9 cellular contexts compared by ENCODE assay signal in the genomic region with DNA sequence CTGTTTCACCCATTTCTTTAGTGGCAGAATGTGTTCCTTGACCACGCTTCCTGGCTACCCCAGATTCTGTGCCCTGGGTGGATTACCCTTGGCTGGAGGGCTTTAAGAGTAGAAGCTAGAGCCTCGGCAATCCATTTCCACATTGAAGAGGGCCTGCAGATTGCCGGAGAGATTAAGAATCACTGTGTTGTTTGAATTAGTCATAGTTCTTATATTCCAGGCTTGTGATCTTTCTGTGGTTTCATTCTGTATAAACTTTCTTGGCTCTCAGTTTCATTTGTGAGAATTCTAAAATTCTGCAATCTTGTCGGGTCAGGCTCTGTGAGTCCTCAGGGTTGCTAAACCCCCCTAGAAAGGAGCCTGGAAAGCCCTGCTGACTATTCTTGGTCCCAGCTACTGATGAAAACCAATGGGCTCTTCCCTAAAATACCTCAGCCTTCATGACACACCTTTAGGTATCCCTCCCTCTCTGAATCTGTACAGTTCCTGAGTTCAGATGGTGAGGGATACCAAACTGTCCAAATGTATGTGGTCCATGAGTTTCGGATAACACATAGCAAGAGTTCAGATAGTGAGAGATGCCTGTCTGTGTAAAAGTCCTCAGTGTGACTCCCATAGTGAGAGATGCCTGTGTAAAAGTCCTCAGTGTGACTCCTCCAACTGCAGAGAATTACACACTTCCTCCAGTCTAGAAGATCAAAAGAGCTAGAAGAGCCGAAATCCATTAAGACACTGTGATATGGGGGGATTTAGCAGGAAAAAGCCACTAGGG. TPM values are rescaled to one million over a fixed set of nuclear protein-coding genes. Genes with fewer than 3 reads are reported as not detected.
DNase-seq lines count a peak whose midpoint lies in the region; ATAC-seq and TF ChIP-seq lines count a peak whose summit lies in the region.
"Had no signal": no experiment of that assay in that cellular context is flagged by ENCODE, and none has a peak within 500 bp of the region (broad histone marks: within the 10 kb centered on the region; RNA-seq: fewer than 3 reads in every experiment).

No MANE protein-coding gene starts in this region.

- peaks cover 54% of the 10 kb centered on the region for H3K4me1 Mint-ChIP-seq in activated naive CD8-positive, alpha-beta T cell treated with anti-CD3 and anti-CD28 coated beads, Interleukin-2, amount 50 U/mL, for 24 hours

- H3K27ac Mint-ChIP-seq in activated naive CD8-positive, alpha-beta T cell treated with anti-CD3 and anti-CD28 coated beads, Interleukin-2, amount 50 U/mL, for 24 hours = peak overlapping the region; percentile 36

- DNase-seq in AG04450 (ENCODE audit: low read depth, low spot score) (peak; percentile 71), GM20000 (ENCODE audit: low spot score) (peak; percentile 18), iris pigment epithelial cell (ENCODE audit: low read depth) (peak; percentile 93), SK-N-DZ (ENCODE audit: low spot score) (no peak), NCI-H1105 (lab: John Stamatoyannopoulos, UW) (no peak), HT-29 (ENCODE audit: low spot score) (no peak)
- no peak for DNase-seq in activated naive CD8-positive, alpha-beta T cell treated with anti-CD3 and anti-CD28 coated beads, Interleukin-2, amount 50 U/mL, for 24 hours
- DNase-seq: DMS153 had no signal

- peak overlapping the region; percentile 82 for H3K27ac ChIP-seq in AG04450 (ENCODE audit: low read depth, low read length)

- no peaks in the 10 kb centered on the region; the same call in 1 of the 2 replicates for H3K9me3 ChIP-seq in AG04450 (ENCODE audit: control insufficient read depth, insufficient read depth, low read length)

- POLR2A ChIA-PET in AG04450 (lab: Yijun Ruan, JAX) = interaction anchor here (0.7 to 0.9 kb wide), 2 partner anchors 113 to 314 kb away, joined by 4 to 7 read pairs; no protein-coding TSS in a partner anchor

- CTCF ChIA-PET in AG04450 (lab: Charles Lee) = interaction anchor here (0.6 kb wide), 1 partner anchor 191 kb away, joined by 3 read pairs; no protein-coding TSS in a partner anchor

- TF ChIP-seq CTCF in AG04450 (IDR thresholded peaks at IDR 0.05; ENCODE audit: low read depth, low read length) (no peak), GM20000 (IDR thresholded peaks at IDR 0.05; ENCODE audit: extremely low read depth, missing control alignments) (no peak)

- no peak for ATAC-seq in activated naive CD8-positive, alpha-beta T cell treated with anti-CD3 and anti-CD28 coated beads, Interleukin-2, amount 50 U/mL, for 24 hours
- ATAC-seq in HG03139 (IDR thresholded peaks at IDR 0.05; ENCODE audit: unreplicated experiment) = no peak

- no peaks in the 10 kb centered on the region for H3K27me3 Mint-ChIP-seq in activated naive CD8-positive, alpha-beta T cell treated with anti-CD3 and anti-CD28 coated beads, Interleukin-2, amount 50 U/mL, for 24 hours

- peaks cover 53% of the 10 kb centered on the region for H3K36me3 Mint-ChIP-seq in activated naive CD8-positive, alpha-beta T cell treated with anti-CD3 and anti-CD28 coated beads, Interleukin-2, amount 50 U/mL, for 24 hours (ENCODE audit: low read depth)

- H3K9me3 Mint-ChIP-seq in activated naive CD8-positive, alpha-beta T cell treated with anti-CD3 and anti-CD28 coated beads, Interleukin-2, amount 50 U/mL, for 24 hours = no peaks in the 10 kb centered on the region

- H3K4me3 ChIP-seq in AG04450 (ENCODE audit: low read depth, low read length) = peak overlapping the region; percentile 7

- no peak overlapping the region for H3K4me3 Mint-ChIP-seq in activated naive CD8-positive, alpha-beta T cell treated with anti-CD3 and anti-CD28 coated beads, Interleukin-2, amount 50 U/mL, for 24 hours

- no peaks in the 10 kb centered on the region for H3K27me3 ChIP-seq in AG04450 (ENCODE audit: control insufficient read depth, insufficient read depth, low read length)

RNA-seq across cellular contexts. Expression of gene PHF11, which starts 4.3 kb away (rescaled TPM):
- polyA plus RNA-seq in AG04450 (2011; rRNA removed) = 22.1 and 26.2 TPM in 2 replicates
- 6.7 and 8.5 TPM in 2 replicates for polyA minus RNA-seq in AG04450 (2011; rRNA and poly(A)+ RNA removed)
- not detected in 2 replicates for polyA plus RNA-seq in SK-N-DZ (2014; cell fraction: cytosol; rRNA removed)
- 0.45 TPM in 1 of 2 replicates, not detected in the other for polyA plus RNA-seq in SK-N-DZ (2014; cell fraction: nucleus; rRNA removed)
- total RNA-seq in HT-29 (2014; rRNA removed; shearing (Covaris generic)) = 4.2 and 4.7 TPM in 2 replicates

RNA-seq across cellular contexts. Expression of gene SETDB2, which starts 56.0 kb away (rescaled TPM):
- 14.8 and 21.7 TPM in 2 replicates for polyA plus RNA-seq in AG04450 (2011; rRNA removed)
- 8.2 and 15.8 TPM in 2 replicates for polyA minus RNA-seq in AG04450 (2011; rRNA and poly(A)+ RNA removed)
- polyA plus RNA-seq in SK-N-DZ (2014; cell fraction: cytosol; rRNA removed) = 3.7 and 4.2 TPM in 2 replicates
- polyA plus RNA-seq in SK-N-DZ (2014; cell fraction: nucleus; rRNA removed) = 7.4 and 7.6 TPM in 2 replicates
- total RNA-seq in HT-29 (2014; rRNA removed; shearing (Covaris generic)) = 2.5 and 2.7 TPM in 2 replicates

RNA-seq across cellular contexts. Expression of gene CAB39L, which starts 56.2 kb away (rescaled TPM):
- polyA plus RNA-seq in AG04450 (2011; rRNA removed) = 21.2 and 26.3 TPM in 2 replicates
- polyA minus RNA-seq in AG04450 (2011; rRNA and poly(A)+ RNA removed) = 20.3 and 24.5 TPM in 2 replicates
- polyA plus RNA-seq in SK-N-DZ (2014; cell fraction: cytosol; rRNA removed) = 5.3 and 6.4 TPM in 2 replicates
- polyA plus RNA-seq in SK-N-DZ (2014; cell fraction: nucleus; rRNA removed) = 2.5 and 7.1 TPM in 2 replicates
- 5.2 and 5.5 TPM in 2 replicates for total RNA-seq in HT-29 (2014; rRNA removed; shearing (Covaris generic))

Comparison
In these comparisons a context has a peak if more than half of its experiments do, and no peak if none do; other contexts are left out.
1. DNase-seq: peak in AG04450 (single experiment), GM20000 (single experiment) and iris pigment epithelial cell (single experiment); none in activated naive CD8-positive, alpha-beta T cell treated with anti-CD3 and anti-CD28 coated beads, Interleukin-2, amount 50 U/mL, for 24 hours (single experiment), SK-N-DZ (single experiment), NCI-H1105 (single experiment) and HT-29 (single experiment).